In genomic region chr12:113980537-113981337, GRCh38 we compare ENCODE assay signal across 1 cellular context.
TF ChIP-seq lines count a peak whose summit lies in the region.

No MANE protein-coding gene starts in this region.

TF ChIP-seq in GM23338, 12 proteins besides CTCF, POLR2A, EP300 and RAD21 (continued from another document):
- TF ChIP-seq ETS1 (IDR thresholded peaks at IDR 0.05) (no peak), NANOG (IDR thresholded peaks at IDR 0.05; ENCODE audit: borderline replicate concordance) (no peak), ZNF114 (CRISPR knock-in tag; IDR thresholded peaks at IDR 0.05) (no peak)
